ENCODE assay signal across 27 cellular contexts in the genomic region with DNA sequence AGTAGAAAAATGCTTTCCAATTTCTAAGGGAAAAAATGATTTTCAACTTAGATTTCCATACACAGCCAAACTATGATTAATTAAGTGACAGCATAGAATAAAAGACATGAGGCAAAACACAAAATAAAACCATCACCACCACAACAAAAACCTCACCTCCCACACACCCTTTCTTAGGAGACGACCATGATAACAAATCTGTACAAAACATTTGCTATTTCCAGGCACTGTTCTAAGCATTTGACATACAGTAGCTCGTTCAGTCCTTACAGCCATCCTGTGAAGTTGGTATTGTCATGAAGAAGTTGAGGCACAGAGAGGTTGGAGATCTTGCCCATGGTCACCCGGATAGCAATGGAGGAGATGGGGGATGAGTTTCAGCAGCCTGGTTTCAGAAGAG. TPM values are rescaled to one million over a fixed set of nuclear protein-coding genes. Genes with fewer than 3 reads are reported as not detected.
DNase-seq lines count a peak whose midpoint lies in the region; ATAC-seq and TF ChIP-seq lines count a peak whose summit lies in the region.
"Had no signal": no experiment of that assay in that cellular context is flagged by ENCODE, and none has a peak within 500 bp of the region (broad histone marks: within the 10 kb centered on the region; RNA-seq: fewer than 3 reads in every experiment).

No MANE protein-coding gene starts in this region.

- intact Hi-C loops in CD4-positive, alpha-beta T cell (cut with DNase I, micrococcal nuclease) = loop anchor here in 1 of 2 experiments (5.0 kb wide), 1 partner anchor 483 kb away; no protein-coding TSS in a partner anchor

- H3K4me1 Mint-ChIP-seq in activated T-helper 17 cell treated with anti-CD3 and anti-CD28 coated beads, Interleukin-2, amount 50 U/mL, for 72 hours = peaks cover 21% of the 10 kb centered on the region
- H3K4me1 Mint-ChIP-seq in memory B cell = peaks cover 29% of the 10 kb centered on the region
- H3K4me1 Mint-ChIP-seq in CD4-positive, alpha-beta T cell (ENCODE audit: low read depth) = no peaks in the 10 kb centered on the region

- H3K4me1 ChIP-seq in BLaER1 = peaks cover 51% of the 10 kb centered on the region
- H3K4me1 ChIP-seq: neural progenitor cell had no signal

- peak; percentile 15 for ATAC-seq in activated T-helper 17 cell treated with anti-CD3 and anti-CD28 coated beads, Interleukin-2, amount 50 U/mL, for 72 hours (replicated peaks)
- ATAC-seq in memory B cell (ENCODE audit: low read depth) = no peak
- no peak for ATAC-seq in CD4-positive, alpha-beta T cell (ENCODE audit: poor library complexity)
- ATAC-seq: right lobe of liver, Right ventricle myocardium inferior had no signal

- peak overlapping the region; percentile 0 for H3K4me3 Mint-ChIP-seq in activated T-helper 17 cell treated with anti-CD3 and anti-CD28 coated beads, Interleukin-2, amount 50 U/mL, for 72 hours
- H3K4me3 Mint-ChIP-seq in memory B cell = no peak overlapping the region
- H3K4me3 Mint-ChIP-seq in CD4-positive, alpha-beta T cell = no peak overlapping the region
- H3K4me3 Mint-ChIP-seq: immature natural killer cell, neural progenitor cell had no signal

- no peaks in the 10 kb centered on the region for H3K27me3 ChIP-seq in BLaER1
- no peaks in the 10 kb centered on the region for H3K27me3 ChIP-seq in CD4-positive, alpha-beta T cell (ENCODE audit: control insufficient read depth, insufficient read depth, low read length)
- H3K27me3 ChIP-seq: brain microvascular endothelial cell, neural progenitor cell, right lobe of liver, thyroid gland had no signal

- H3K4me3 ChIP-seq in BLaER1 = no peak overlapping the region
- H3K4me3 ChIP-seq: neural progenitor cell, PC-9, right lobe of liver, thyroid gland had no signal

- peaks cover 36% of the 10 kb centered on the region; the same call in 1 of the 2 replicates for H4K20me1 ChIP-seq in BLaER1

- H3K36me3 ChIP-seq in BLaER1 = peaks cover 92% of the 10 kb centered on the region
- H3K36me3 ChIP-seq: brain microvascular endothelial cell, neural progenitor cell, right lobe of liver, thyroid gland had no signal

- POLR2A ChIA-PET in CD4-positive, alpha-beta T cell (lab: Charles Lee) = no interaction called here

- H3K9me3 ChIP-seq in BLaER1 = no peaks in the 10 kb centered on the region
- no peaks in the 10 kb centered on the region for H3K9me3 ChIP-seq in CD4-positive, alpha-beta T cell (ENCODE audit: control insufficient read depth, low read length)
- H3K9me3 ChIP-seq: right lobe of liver, thyroid gland had no signal

- CTCF ChIA-PET in CD4-positive, alpha-beta T cell (lab: Charles Lee) = interaction anchor here (6.1 kb wide), 1 partner anchor 42 kb away, joined by 43 read pairs; no protein-coding TSS in a partner anchor

- H3K27ac Mint-ChIP-seq in activated T-helper 17 cell treated with anti-CD3 and anti-CD28 coated beads, Interleukin-2, amount 50 U/mL, for 72 hours = peak overlapping the region; percentile 87
- peak overlapping the region; percentile 74 for H3K27ac Mint-ChIP-seq in memory B cell
- H3K27ac Mint-ChIP-seq in CD4-positive, alpha-beta T cell = no peak overlapping the region
- H3K27ac Mint-ChIP-seq: immature natural killer cell, neural progenitor cell had no signal

- H3K9me3 Mint-ChIP-seq in activated T-helper 17 cell treated with anti-CD3 and anti-CD28 coated beads, Interleukin-2, amount 50 U/mL, for 72 hours = no peaks in the 10 kb centered on the region
- no peaks in the 10 kb centered on the region for H3K9me3 Mint-ChIP-seq in memory B cell
- H3K9me3 Mint-ChIP-seq in CD4-positive, alpha-beta T cell = no peaks in the 10 kb centered on the region
- H3K9me3 Mint-ChIP-seq: IgD-negative memory B cell, immature natural killer cell, neural progenitor cell had no signal

- no peak for TF ChIP-seq CTCF in CD4-positive, alpha-beta T cell (IDR thresholded peaks at IDR 0.05)

- H3K4me2 ChIP-seq in BLaER1 = no peak overlapping the region
- H3K4me2 ChIP-seq: neural progenitor cell, PC-9 had no signal

- H3K27ac ChIP-seq in BLaER1 = no peak overlapping the region
- no peak overlapping the region for H3K27ac ChIP-seq in CD4-positive, alpha-beta T cell (ENCODE audit: low read depth, low read length)
- H3K27ac ChIP-seq: brain microvascular endothelial cell, neural progenitor cell, PC-9, right lobe of liver, thyroid gland had no signal

- H3K27me3 Mint-ChIP-seq in activated T-helper 17 cell treated with anti-CD3 and anti-CD28 coated beads, Interleukin-2, amount 50 U/mL, for 72 hours = peaks cover 4% of the 10 kb centered on the region
- H3K27me3 Mint-ChIP-seq in memory B cell = no peaks in the 10 kb centered on the region
- no peaks in the 10 kb centered on the region for H3K27me3 Mint-ChIP-seq in CD4-positive, alpha-beta T cell
- H3K27me3 Mint-ChIP-seq: IgD-negative memory B cell had no signal

- 0 out of 2 replicates have a peak overlapping the region, but pooled peaks have one; percentile 1 for H3K9ac ChIP-seq in BLaER1
- H3K9ac ChIP-seq: neural progenitor cell had no signal

- H3K36me3 Mint-ChIP-seq in activated T-helper 17 cell treated with anti-CD3 and anti-CD28 coated beads, Interleukin-2, amount 50 U/mL, for 72 hours (ENCODE audit: low read depth) = no peaks in the 10 kb centered on the region
- H3K36me3 Mint-ChIP-seq in memory B cell = peaks cover 36% of the 10 kb centered on the region
- H3K36me3 Mint-ChIP-seq in CD4-positive, alpha-beta T cell (ENCODE audit: low read depth) = no peaks in the 10 kb centered on the region
- H3K36me3 Mint-ChIP-seq: immature natural killer cell, neural progenitor cell had no signal

- peak; percentile 49 for DNase-seq in activated CD4-positive, alpha-beta T cell treated with anti-CD3 and anti-CD28 coated beads for 48 hours
- no peak for DNase-seq in activated CD4-positive, alpha-beta T cell treated with anti-CD3 and anti-CD28 coated beads for 1 hour
- no peak for DNase-seq in memory B cell (ENCODE audit: low spot score in 2 of 2)
- DNase-seq in GF-D8 (lab: John Stamatoyannopoulos, UW) = no peak
- no peak for DNase-seq in ureter (ENCODE audit: low spot score)
- no peak for DNase-seq in CD4-positive, alpha-beta T cell
- DNase-seq: activated CD4-positive, CD25-positive, alpha-beta regulatory T cell; brain microvascular endothelial cell; DMS53; HCEC 1CT; hypothalamus; immature natural killer cell; NCI-H1092; NCI-H187; NCI-H524 treated with DMSO at 0.1 percent for 48 hours; PC-9; right lobe of liver; stimulated activated CD4-positive, alpha-beta T cell treated with anti-CD3 and anti-CD28 coated beads, Interleukin-4, amount 100 ng/mL, for 1 hour; stimulated activated naive CD4-positive, alpha-beta T cell treated with Interleukin-2 at 50 U/mL for 16 hours; T1000; thyroid gland had no signal

RNA-seq across cellular contexts. Expression of a gene that starts 8.7 kb away (rescaled TPM):
- under 1 TPM in 1 of 2 donors, not detected in 1; 0.21 TPM for total RNA-seq in activated T-helper 17 cell treated with anti-CD3 and anti-CD28 coated beads, Interleukin-2, amount 50 U/mL, for 72 hours
- 10.6 TPM for total RNA-seq in ureter
- total RNA-seq in CD4-positive, alpha-beta T cell = 1 to 10 TPM; 4.9 to 5.9 TPM
- total RNA-seq: G401, PC-9 had no signal

RNA-seq across cellular contexts. Expression of a gene that starts 17.2 kb away (rescaled TPM):
- total RNA-seq in activated T-helper 17 cell treated with anti-CD3 and anti-CD28 coated beads, Interleukin-2, amount 50 U/mL, for 72 hours = not detected
- total RNA-seq in ureter = 0.18 TPM
- not detected for total RNA-seq in CD4-positive, alpha-beta T cell
- total RNA-seq: G401, PC-9, thyroid gland had no signal

RNA-seq across cellular contexts. Expression of a gene that starts 38.7 kb away (rescaled TPM):
- 10 to 100 TPM; 16.1 to 17.5 TPM for total RNA-seq in activated T-helper 17 cell treated with anti-CD3 and anti-CD28 coated beads, Interleukin-2, amount 50 U/mL, for 72 hours
- total RNA-seq in ureter = 40.4 TPM
- 10 to 100 TPM; 36.6 to 39.2 TPM for total RNA-seq in CD4-positive, alpha-beta T cell

RNA-seq across cellular contexts. Expression of a gene that starts 56.6 kb away (rescaled TPM):
- 100 to 1,000 TPM; 109 to 174 TPM for total RNA-seq in activated T-helper 17 cell treated with anti-CD3 and anti-CD28 coated beads, Interleukin-2, amount 50 U/mL, for 72 hours
- total RNA-seq in ureter = 87.4 TPM
- 10 to 100 TPM; 51.3 to 59.5 TPM for total RNA-seq in CD4-positive, alpha-beta T cell
